19 cellular contexts compared by ENCODE assay signal in genomic region chr5:87844449-87844848, GRCh38.
A peak's percentile ranks its signal among the peaks of the same experiment; 100 is the strongest.
DNase-seq lines count a peak whose midpoint lies in the region; ATAC-seq and TF ChIP-seq lines count a peak whose summit lies in the region.
"Had no signal": no experiment of that assay in that cellular context is flagged by ENCODE, and none has a peak within 500 bp of the region (broad histone marks: within the 10 kb centered on the region; RNA-seq: fewer than 3 reads in every experiment).

No MANE protein-coding gene starts in this region.

- H3K18ac ChIP-seq in mesendoderm (ENCODE audit: low read length): no peak overlapping the region

- no peak overlapping the region for H2AFZ ChIP-seq in SK-N-SH (ENCODE audit: low read depth)
- no peak overlapping the region for H2AFZ ChIP-seq in Loucy (ENCODE audit: low read length)

- H2BK5ac ChIP-seq in mesendoderm (ENCODE audit: low read length): no peak overlapping the region

- H3K27me3 ChIP-seq in SK-N-SH (ENCODE audit: insufficient read depth): no peaks in the 10 kb centered on the region
- H3K27me3 ChIP-seq in Loucy (ENCODE audit: insufficient read depth, low read length, poor library complexity, severe bottlenecking): no peaks in the 10 kb centered on the region
- H3K27me3 ChIP-seq in mesendoderm (ENCODE audit: insufficient read depth, low read length, poor library complexity): no peaks in the 10 kb centered on the region

- WGBS in SK-N-SH (ENCODE audit: low lambda C conversion rate): 3% methylated on average over 1 of the region's 1 CpG
- WGBS in mesendoderm (ENCODE audit: extremely low coverage, insufficient coverage, low lambda C conversion rate): no CpG with 5 or more reads among the region's 1 CpG

- no peak overlapping the region for H4K5ac ChIP-seq in mesendoderm (ENCODE audit: low read length)

- H4K20me1 ChIP-seq in SK-N-SH (ENCODE audit: insufficient read depth) (no peaks in the 10 kb centered on the region), Loucy (ENCODE audit: insufficient read depth, low read length, poor library complexity, severe bottlenecking) (no peaks in the 10 kb centered on the region)

- DNase-seq in SK-N-SH (no peak), RKO (ENCODE audit: low spot score) (peak; percentile 15), mesendoderm (peak; percentile 4), NCI-H510A (lab: John Stamatoyannopoulos, UW) (no peak), midbrain (lab: John Stamatoyannopoulos, UW) (no peak)
- DNase-seq: 8988T; CD8-positive, alpha-beta T cell; DND-41; GF-D8; NCI-H1436; NCI-H2029; NCI-H2171; NCI-H446; NCI-H748 treated with DMSO at 0.1 percent for 48 hours; SIG-M5; SW 1271 had no signal

- H3K9me3 ChIP-seq in SK-N-SH (no peaks in the 10 kb centered on the region), Loucy (ENCODE audit: insufficient read depth, low read depth, low read length) (no peaks in the 10 kb centered on the region; the same call in 1 of the 2 replicates)

- no peak for TF ChIP-seq CTCF in SK-N-SH (IDR thresholded peaks at IDR 0.05)
- peak; percentile 45 for TF ChIP-seq CTCF in Loucy (conservative IDR thresholded peaks at IDR 0.05; ENCODE audit: low read length)

- H3K27ac ChIP-seq in SK-N-SH (ENCODE audit: low read depth in 2 of 2, low read length in 1 of 2): no peak overlapping the region
- no peak overlapping the region for H3K27ac ChIP-seq in mesendoderm (ENCODE audit: low read depth, low read length)

- TF ChIP-seq EP300 in SK-N-SH (IDR thresholded peaks at IDR 0.05; ENCODE audit: borderline replicate concordance in 1 of 2, low read depth in 1 of 2, low read length in 1 of 2): no peak

- H3K79me2 ChIP-seq in SK-N-SH (ENCODE audit: insufficient read depth) (no peaks in the 10 kb centered on the region), Loucy (ENCODE audit: insufficient read depth, low read length) (no peaks in the 10 kb centered on the region), mesendoderm (ENCODE audit: control insufficient read depth, insufficient read depth, low read length) (no peaks in the 10 kb centered on the region)

- CTCF ChIA-PET in SK-N-SH (lab: Yijun Ruan, JAX): interaction anchor here (1.4 to 1.7 kb wide), 3 partner anchors 41 to 64 kb away, joined by 3 to 11 read pairs (median 5); no protein-coding TSS in a partner anchor

- H3K36me3 ChIP-seq in SK-N-SH (replicated peaks in 1 of 2; ENCODE audit: control insufficient read depth in 1 of 2, insufficient read depth in 2 of 2, low read length in 1 of 2): no peaks in the 10 kb centered on the region
- H3K36me3 ChIP-seq in Loucy (ENCODE audit: insufficient read depth, low read length): no peaks in the 10 kb centered on the region
- no peaks in the 10 kb centered on the region for H3K36me3 ChIP-seq in mesendoderm (ENCODE audit: control insufficient read depth, insufficient read depth, low read length)

- H3F3A ChIP-seq in SK-N-SH (replicated peaks; ENCODE audit: insufficient read depth) (no peaks in the 10 kb centered on the region), Loucy (ENCODE audit: low read depth) (no peaks in the 10 kb centered on the region)

- no peak overlapping the region for H2BK15ac ChIP-seq in mesendoderm (replicated peaks; ENCODE audit: low read depth)

- H3K9ac ChIP-seq in SK-N-SH (no peak overlapping the region), Loucy (ENCODE audit: low read depth, low read length, poor library complexity, severe bottlenecking) (no peak overlapping the region), mesendoderm (ENCODE audit: low read length) (no peak overlapping the region)

- peak; percentile 54 for TF ChIP-seq RAD21 in SK-N-SH (IDR thresholded peaks at IDR 0.05; ENCODE audit: low read length)

- no peak overlapping the region for H3K4ac ChIP-seq in mesendoderm (ENCODE audit: low read depth, low read length)

- POLR2A ChIA-PET in SK-N-SH (lab: Yijun Ruan, JAX): no interaction called here

- no peaks in the 10 kb centered on the region for H3K79me1 ChIP-seq in mesendoderm (ENCODE audit: low read length)

- ATAC-seq in SK-N-SH treated with all-trans-retinoic acid at 6 μM for 48 hours (no peak), GM18505 (IDR thresholded peaks at IDR 0.05; ENCODE audit: unreplicated experiment) (no peak)
- ATAC-seq: CD8-positive, alpha-beta T cell had no signal

- no peak overlapping the region for H3K4me2 ChIP-seq in SK-N-SH
- no peak overlapping the region for H3K4me2 ChIP-seq in Loucy (ENCODE audit: low read depth, low read length, poor library complexity, severe bottlenecking)
- H3K4me2 ChIP-seq in mesendoderm (ENCODE audit: low read length): no peak overlapping the region

- H2BK120ac ChIP-seq in mesendoderm (ENCODE audit: low read depth, low read length): no peak overlapping the region

- H3K4me3 ChIP-seq in SK-N-SH (ENCODE audit: low read depth in 2 of 2, low read length in 1 of 2) (no peak overlapping the region), Loucy (ENCODE audit: low read length, poor library complexity, severe bottlenecking) (no peak overlapping the region), mesendoderm (ENCODE audit: low read length) (no peak overlapping the region)

- 0 out of 2 replicates have a peak, but pooled peaks cover 4% of the 10 kb centered on the region for H3K9me2 ChIP-seq in SK-N-SH
- no peaks in the 10 kb centered on the region for H3K9me2 ChIP-seq in Loucy (replicated peaks; ENCODE audit: low read depth, low read length)

- H3K56ac ChIP-seq in mesendoderm (ENCODE audit: low read length): no peak overlapping the region

- H3K4me1 ChIP-seq in SK-N-SH (ENCODE audit: control insufficient read depth in 1 of 2, insufficient read depth in 2 of 2, low read depth in 1 of 2, low read length in 1 of 2): no peaks in the 10 kb centered on the region
- no peaks in the 10 kb centered on the region for H3K4me1 ChIP-seq in Loucy (ENCODE audit: insufficient read depth, low read length, poor library complexity, severe bottlenecking)
- no peaks in the 10 kb centered on the region for H3K4me1 ChIP-seq in mesendoderm (ENCODE audit: control insufficient read depth, low read depth, low read length)

- TF ChIP-seq POLR2A in GM18505 (IDR thresholded peaks at IDR 0.05; ENCODE audit: borderline replicate concordance, extremely low read depth, insufficient read depth, insufficient read length): no peak

- H3K23ac ChIP-seq in mesendoderm (ENCODE audit: low read length): no peak overlapping the region

- H2AK5ac ChIP-seq in mesendoderm (ENCODE audit: low read length): no peak overlapping the region

- no peak overlapping the region for H4K8ac ChIP-seq in mesendoderm (ENCODE audit: low read depth, low read length)

TF ChIP-seq in SK-N-SH, 30 proteins besides CTCF, POLR2A, EP300 and RAD21 (continues in another document):
- TF ChIP-seq TEAD4 (IDR thresholded peaks at IDR 0.05; ENCODE audit: borderline replicate concordance, insufficient read depth) (no peak), USF1 (IDR thresholded peaks at IDR 0.05; ENCODE audit: borderline replicate concordance, low read depth) (no peak), ZBTB33 (IDR thresholded peaks at IDR 0.05; ENCODE audit: borderline replicate concordance, low read depth) (no peak), NFIC (IDR thresholded peaks at IDR 0.05; ENCODE audit: borderline replicate concordance) (no peak)

TF ChIP-seq in SK-N-SH treated with all-trans-retinoic acid at 6 μM for 48 hours, 23 proteins besides CTCF, POLR2A, EP300 and RAD21:
- TF ChIP-seq CSRNP3 (CRISPR knock-in tag; IDR thresholded peaks at IDR 0.05): no peak
- no peak for TF ChIP-seq CREB5 (CRISPR knock-in tag; IDR thresholded peaks at IDR 0.05; ENCODE audit: low read depth)
TF ChIP-seq in SK-N-SH treated with all-trans-retinoic acid at 6 μM for 48 hours: peak in this region for 0.

Comparison
In these comparisons a context has a peak if more than half of its experiments do, and no peak if none do; other contexts are left out.
1. DNase-seq: peak in RKO (single experiment) and mesendoderm (single experiment); none in SK-N-SH (single experiment), NCI-H510A (single experiment) and midbrain (single experiment).